Comparison of ENCODE assay signal across 1 cellular context in genomic region chr3:9916734-9917680, GRCh38.
A peak's percentile ranks its signal among the peaks of the same experiment; 100 is the strongest.
TF ChIP-seq lines count a peak whose summit lies in the region.

Gene IL17RC (plus strand): TSS chr3:9917098. CDS start chr3:9917316, 218 bp downstream.

TF ChIP-seq in HepG2, 621 proteins besides CTCF, POLR2A, EP300 and RAD21 (continued from another document and continues in another):
- TF ChIP-seq ZNF800 (CRISPR knock-in tag; IDR thresholded peaks at IDR 0.05) (peak; percentile 51; the same call in 1 of the 2 replicates), PHF21A (CRISPR knock-in tag; IDR thresholded peaks at IDR 0.05) (0 out of 2 replicates have a peak, but pooled peaks have one; percentile 10), TRIM24 (CRISPR knock-in tag; IDR thresholded peaks at IDR 0.05) (no peak), FOXP4 (CRISPR knock-in tag; IDR thresholded peaks at IDR 0.05) (peak; percentile 21; the same call in 1 of the 2 replicates), GTF3A (CRISPR knock-in tag; conservative IDR thresholded peaks at IDR 0.05) (no peak), ZNF225 (CRISPR knock-in tag; IDR thresholded peaks at IDR 0.05) (no peak), KIAA2018 (CRISPR knock-in tag; IDR thresholded peaks at IDR 0.05; ENCODE audit: borderline replicate concordance) (no peak), MAFK (conservative IDR thresholded peaks at IDR 0.05 in 1 of 2, IDR thresholded peaks at IDR 0.05 in 1 of 2; ENCODE audit: low read length in 2 of 2) (no peak), TAF1 (CRISPR knock-in tag; IDR thresholded peaks at IDR 0.05) (peak; percentile 58; the same call in 1 of the 2 replicates), ZNF232 (CRISPR knock-in tag; IDR thresholded peaks at IDR 0.05; ENCODE audit: borderline replicate concordance) (peak; percentile 45; the same call in 1 of the 2 replicates), RXRA (CRISPR knock-in tag; IDR thresholded peaks at IDR 0.05) (0 out of 2 replicates have a peak, but pooled peaks have one; percentile 10), SP5 (CRISPR knock-in tag; IDR thresholded peaks at IDR 0.05; ENCODE audit: borderline replicate concordance, low read depth) (peak; percentile 79; the same call in 1 of the 2 replicates), HOMEZ (CRISPR knock-in tag; IDR thresholded peaks at IDR 0.05; ENCODE audit: low read depth) (no peak), ARID3A (IDR thresholded peaks at IDR 0.05; ENCODE audit: low read depth, low read length) (no peak), MTERF4 (CRISPR knock-in tag; IDR thresholded peaks at IDR 0.05) (0 out of 2 replicates have a peak, but pooled peaks have one; percentile 55), NKX3-1 (CRISPR knock-in tag; IDR thresholded peaks at IDR 0.05) (0 out of 2 replicates have a peak, but pooled peaks have one; percentile 4), ZNF768 (CRISPR knock-in tag; IDR thresholded peaks at IDR 0.05) (peak; percentile 43; the same call in 1 of the 2 replicates), RFXAP (CRISPR knock-in tag; IDR thresholded peaks at IDR 0.05; ENCODE audit: borderline replicate concordance) (peak; percentile 58; the same call in 1 of the 2 replicates), MYC (CRISPR knock-in tag; IDR thresholded peaks at IDR 0.05; ENCODE audit: borderline replicate concordance) (peak; percentile 11; the same call in 1 of the 2 replicates), YEATS4 (CRISPR knock-in tag; IDR thresholded peaks at IDR 0.05; ENCODE audit: borderline replicate concordance) (peak; percentile 64; the same call in 1 of the 2 replicates), AGO2 (optimal IDR thresholded peaks at IDR 0.05; ENCODE audit: low read depth, low read length) (peak; percentile 87), ZSCAN5A (CRISPR knock-in tag; IDR thresholded peaks at IDR 0.05; ENCODE audit: borderline replicate concordance) (no peak), GMEB1 (CRISPR knock-in tag; IDR thresholded peaks at IDR 0.05; ENCODE audit: borderline replicate concordance) (peak; percentile 28; the same call in 1 of the 2 replicates), GATAD1 (CRISPR knock-in tag; IDR thresholded peaks at IDR 0.05) (0 out of 2 replicates have a peak, but pooled peaks have one; percentile 40), TFDP1 (CRISPR knock-in tag; IDR thresholded peaks at IDR 0.05; ENCODE audit: borderline replicate concordance) (peak; percentile 71; the same call in 1 of the 2 replicates), TFDP2 (CRISPR knock-in tag; IDR thresholded peaks at IDR 0.05) (peak; percentile 81), ZNF724P (CRISPR knock-in tag; IDR thresholded peaks at IDR 0.05; ENCODE audit: borderline replicate concordance) (0 out of 2 replicates have a peak, but pooled peaks have one; percentile 27), BRCA1 (CRISPR knock-in tag; IDR thresholded peaks at IDR 0.05) (no peak), MIER2 (CRISPR knock-in tag; IDR thresholded peaks at IDR 0.05) (no peak), ZNF816 (CRISPR knock-in tag; IDR thresholded peaks at IDR 0.05; ENCODE audit: borderline replicate concordance) (no peak), TBX2 (CRISPR knock-in tag; IDR thresholded peaks at IDR 0.05; ENCODE audit: borderline replicate concordance) (peak; percentile 86)
